ENCODE assay signal across 8 cellular contexts in genomic region chr1:108125312-108126138, GRCh38.
A peak's percentile ranks its signal among the peaks of the same experiment; 100 is the strongest.
DNase-seq lines count a peak whose midpoint lies in the region; ATAC-seq, FAIRE-seq and TF ChIP-seq lines count a peak whose summit lies in the region.

No MANE protein-coding gene starts in this region.

- H3K4me3 Mint-ChIP-seq in WTC11, result no peak overlapping the region

- H3K36me3 ChIP-seq in kidney (ENCODE audit: control insufficient read depth in 1 of 2, insufficient read depth in 2 of 2, low read length in 2 of 2), result no peaks in the 10 kb centered on the region

- no peaks in the 10 kb centered on the region for H3K36me3 Mint-ChIP-seq in WTC11

- DNase-seq in AG20443 (ENCODE audit: low spot score), result peak; percentile 82
- peak; percentile 74 for DNase-seq in NCI-H2171 (lab: John Stamatoyannopoulos, UW)
- DNase-seq in WTC11 (ENCODE audit: low spot score), result peak; percentile 70
- peak; percentile 86 to 87 for DNase-seq in cardiac fibroblast (ENCODE audit: low read depth in 2 of 2)
- no peak for DNase-seq in kidney
- peak; percentile 51 for DNase-seq in stimulated activated CD4-positive, alpha-beta T cell treated with anti-CD3 and anti-CD28 coated beads, Interleukin-2, amount 100 ng/mL, for 4 hours (ENCODE audit: low read depth)

- peak; percentile 95 for ATAC-seq in GM18907 (IDR thresholded peaks at IDR 0.05; ENCODE audit: unreplicated experiment)
- ATAC-seq in HG03108 (IDR thresholded peaks at IDR 0.05; ENCODE audit: unreplicated experiment), result peak; percentile 74
- ATAC-seq in WTC11, result peak; percentile 85

- intact Hi-C loops in kidney (cut with DNase I), result loop anchor here (5.0 kb wide), 1 partner anchor 343 kb away; no protein-coding TSS in a partner anchor

- H3K27ac Mint-ChIP-seq in WTC11, result no peak overlapping the region; the same call in 1 of the 2 replicates

- TF ChIP-seq CTCF in WTC11 (IDR thresholded peaks at IDR 0.05) (peak; percentile 83), cardiac fibroblast (IDR thresholded peaks at IDR 0.05; ENCODE audit: low read depth, low read length) (peak; percentile 92), kidney (IDR thresholded peaks at IDR 0.05; ENCODE audit: borderline replicate concordance, extremely low read depth, insufficient read depth) (peak; percentile 95)

- H3K27ac ChIP-seq in kidney (ENCODE audit: low read depth in 2 of 2, low read length in 2 of 2), result no peak overlapping the region

- H3K4me3 ChIP-seq in cardiac fibroblast (replicated peaks in 1 of 2; ENCODE audit: low read depth in 2 of 2, low read length in 2 of 2), result no peak overlapping the region
- H3K4me3 ChIP-seq in kidney (ENCODE audit: low read length in 2 of 2), result no peak overlapping the region

- H3K4me1 Mint-ChIP-seq in WTC11, result peaks cover 22% of the 10 kb centered on the region

- H3K9me3 ChIP-seq in kidney (ENCODE audit: control insufficient read depth in 1 of 2, low read length in 2 of 2), result no peaks in the 10 kb centered on the region

- peak; percentile 54 for FAIRE-seq in kidney (lab: Jason Lieb, UNC)

- CTCF ChIA-PET in WTC11 (lab: Charles Lee), result interaction anchor here (0.6 to 5.8 kb wide), 36 partner anchors 11 to 596 kb away, joined by 3 to 185 read pairs (median 4); partner anchors contain the start of gene VAV3

- H3K9me3 Mint-ChIP-seq in WTC11, result no peaks in the 10 kb centered on the region

- no peaks in the 10 kb centered on the region for H3K4me1 ChIP-seq in kidney (ENCODE audit: control insufficient read depth in 1 of 2, insufficient read depth in 1 of 2, low read depth in 1 of 2, low read length in 2 of 2)

- H3K27me3 Mint-ChIP-seq in WTC11 (ENCODE audit: low read depth), result no peaks in the 10 kb centered on the region

- POLR2A ChIA-PET in WTC11 (lab: Charles Lee), result interaction anchor here (0.6 to 0.8 kb wide), 2 partner anchors 343 to 344 kb away, joined by 3 read pairs; no protein-coding TSS in a partner anchor

- H3K9ac ChIP-seq in kidney (ENCODE audit: low read length in 2 of 2), result no peak overlapping the region

TF ChIP-seq in WTC11, 78 proteins besides CTCF, POLR2A, EP300 and RAD21 (continues in another document):
- TF ChIP-seq MYBL2 (CRISPR knock-in tag; IDR thresholded peaks at IDR 0.05) (no peak), NR3C1 (CRISPR knock-in tag; conservative IDR thresholded peaks at IDR 0.05; ENCODE audit: low read depth) (no peak), ZNF416 (CRISPR knock-in tag; IDR thresholded peaks at IDR 0.05) (no peak), AFF4 (CRISPR knock-in tag; IDR thresholded peaks at IDR 0.05; ENCODE audit: borderline replicate concordance) (no peak), USF1 (CRISPR knock-in tag; IDR thresholded peaks at IDR 0.05) (no peak), MAX (CRISPR knock-in tag; IDR thresholded peaks at IDR 0.05) (no peak), ZNF396 (CRISPR knock-in tag; IDR thresholded peaks at IDR 0.05; ENCODE audit: borderline replicate concordance) (no peak), KAT7 (CRISPR knock-in tag; IDR thresholded peaks at IDR 0.05; ENCODE audit: borderline replicate concordance) (no peak), ZNF671 (CRISPR knock-in tag; IDR thresholded peaks at IDR 0.05) (no peak), NR2C2 (CRISPR knock-in tag; IDR thresholded peaks at IDR 0.05) (no peak), IRF1 (CRISPR knock-in tag; IDR thresholded peaks at IDR 0.05) (no peak), ARID4B (CRISPR knock-in tag; IDR thresholded peaks at IDR 0.05; ENCODE audit: borderline replicate concordance) (no peak), NFE2L1 (CRISPR knock-in tag; IDR thresholded peaks at IDR 0.05) (no peak), ZNF317 (CRISPR knock-in tag; IDR thresholded peaks at IDR 0.05; ENCODE audit: borderline replicate concordance, low read depth) (no peak), ZNF219 (CRISPR knock-in tag; IDR thresholded peaks at IDR 0.05; ENCODE audit: borderline replicate concordance) (no peak), GABPB1 (CRISPR knock-in tag; IDR thresholded peaks at IDR 0.05) (no peak), TP53 (CRISPR knock-in tag; IDR thresholded peaks at IDR 0.05) (no peak)
